In the genomic region with DNA sequence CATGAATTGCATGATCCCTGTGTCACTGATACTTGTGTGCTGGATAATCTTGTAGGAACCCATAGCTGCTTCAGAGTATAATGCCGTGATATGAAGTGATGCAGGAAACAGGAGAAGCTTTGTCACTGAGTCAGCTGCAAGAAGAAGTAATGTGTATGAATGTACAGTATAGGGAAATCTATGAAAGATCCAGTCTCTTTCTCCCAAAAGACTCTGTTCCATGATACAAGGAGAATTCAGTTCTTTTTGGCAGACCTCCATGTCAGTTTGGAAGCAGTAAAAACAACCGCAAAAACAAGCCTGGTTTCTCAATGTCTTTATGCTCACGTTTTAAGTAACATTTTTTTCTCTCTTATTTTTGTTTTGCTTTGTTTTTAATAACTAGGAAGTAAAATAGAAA, we compare ENCODE assay signal across 24 cellular contexts. TPM values are rescaled to one million over a fixed set of nuclear protein-coding genes. Genes with fewer than 3 reads are reported as not detected.
DNase-seq lines count a peak whose midpoint lies in the region; FAIRE-seq and TF ChIP-seq lines count a peak whose summit lies in the region.
"Had no signal": no experiment of that assay in that cellular context is flagged by ENCODE, and none has a peak within 500 bp of the region (broad histone marks: within the 10 kb centered on the region; RNA-seq: fewer than 3 reads in every experiment).

No MANE protein-coding gene starts in this region.

- no peaks in the 10 kb centered on the region for H3F3A ChIP-seq in neural cell (ENCODE audit: insufficient read depth, low read length, poor library complexity, severe bottlenecking)

- H2AFZ ChIP-seq in astrocyte (ENCODE audit: low read depth, low read length) (no peak overlapping the region), neural cell (ENCODE audit: low read depth, low read length) (no peak overlapping the region), hepatocyte (no peak overlapping the region)
- H2AFZ ChIP-seq: GM23248 had no signal

- no peak overlapping the region for H3K4me3 ChIP-seq in astrocyte (ENCODE audit: insufficient read depth, low read depth, low read length)
- no peak overlapping the region for H3K4me3 ChIP-seq in fibroblast of pulmonary artery (replicated peaks; ENCODE audit: low read depth, low read length)
- H3K4me3 ChIP-seq in neural cell (ENCODE audit: low read length) = no peak overlapping the region
- H3K4me3 ChIP-seq in hepatocyte = no peak overlapping the region
- H3K4me3 ChIP-seq: GM23248, K562, Peyer's patch had no signal

- H3K9ac ChIP-seq in astrocyte (ENCODE audit: low read length) (no peak overlapping the region), neural cell (ENCODE audit: low read length) (no peak overlapping the region)
- H3K9ac ChIP-seq: GM23248 had no signal

- no peaks in the 10 kb centered on the region for H3K79me2 ChIP-seq in astrocyte (ENCODE audit: insufficient read depth, low read length)
- H3K79me2 ChIP-seq in neural cell (replicated peaks; ENCODE audit: insufficient read depth, low read length) = no peaks in the 10 kb centered on the region
- H3K79me2 ChIP-seq in hepatocyte = no peaks in the 10 kb centered on the region

- H4K20me1 ChIP-seq in astrocyte (ENCODE audit: insufficient read depth, low read length) = no peaks in the 10 kb centered on the region
- no peaks in the 10 kb centered on the region for H4K20me1 ChIP-seq in neural cell (ENCODE audit: insufficient read depth)
- H4K20me1 ChIP-seq in hepatocyte (ENCODE audit: insufficient read depth, poor library complexity, severe bottlenecking) = no peaks in the 10 kb centered on the region

- TF ChIP-seq CTCF in astrocyte (IDR thresholded peaks at IDR 0.05; ENCODE audit: insufficient read depth, low read depth, low read length) (no peak), fibroblast of pulmonary artery (IDR thresholded peaks at IDR 0.05; ENCODE audit: low read length, missing control alignments) (no peak), neural cell (IDR thresholded peaks at IDR 0.05; ENCODE audit: poor library complexity, severe bottlenecking) (no peak), hepatocyte (IDR thresholded peaks at IDR 0.05; ENCODE audit: poor library complexity) (no peak)

- H3K27me3 Mint-ChIP-seq in astrocyte (ENCODE audit: low read depth, unreplicated experiment) = no peaks in the 10 kb centered on the region

- no peak overlapping the region for H3K4me3 Mint-ChIP-seq in astrocyte (ENCODE audit: unreplicated experiment)
- H3K4me3 Mint-ChIP-seq: H9, HFFc6 had no signal

- no peaks in the 10 kb centered on the region for H3K9me2 ChIP-seq in neural cell (ENCODE audit: insufficient read depth, low read length)
- H3K9me2 ChIP-seq in hepatocyte (replicated peaks; ENCODE audit: insufficient read depth) = no peaks in the 10 kb centered on the region

- H3K9me3 ChIP-seq in astrocyte (ENCODE audit: insufficient read depth, low read depth, low read length) = no peaks in the 10 kb centered on the region
- no peaks in the 10 kb centered on the region for H3K9me3 ChIP-seq in neural cell (ENCODE audit: low read length)
- H3K9me3 ChIP-seq in hepatocyte (ENCODE audit: low read depth) = no peaks in the 10 kb centered on the region
- H3K9me3 ChIP-seq: Peyer's patch had no signal

- FAIRE-seq in astrocyte (lab: Jason Lieb, UNC) = no peak
- FAIRE-seq: GM19239, HTR-8/SVneo, K562 had no signal

- H3K4me1 Mint-ChIP-seq in astrocyte (ENCODE audit: low read depth, unreplicated experiment) = no peaks in the 10 kb centered on the region

- H3K27ac Mint-ChIP-seq in astrocyte (ENCODE audit: unreplicated experiment) = no peak overlapping the region
- H3K27ac Mint-ChIP-seq: H9, HFFc6 had no signal

- no peak for TF ChIP-seq EP300 in neural cell (conservative IDR thresholded peaks at IDR 0.05; ENCODE audit: poor library complexity, severe bottlenecking)

- H3K27me3 ChIP-seq in astrocyte (ENCODE audit: insufficient read depth, low read length) (no peaks in the 10 kb centered on the region), neural cell (ENCODE audit: insufficient read depth, low read depth, low read length) (no peaks in the 10 kb centered on the region), hepatocyte (no peaks in the 10 kb centered on the region)
- H3K27me3 ChIP-seq: Peyer's patch had no signal

- DNase-seq in Ammon's horn (ENCODE audit: low spot score) (peak; percentile 16), astrocyte (ENCODE audit: low read depth) (peak; percentile 6), fibroblast of pulmonary artery (ENCODE audit: low read depth) (peak; percentile 6), KG1 (lab: John Stamatoyannopoulos, UW) (no peak), midbrain (lab: John Stamatoyannopoulos, UW) (no peak), hepatocyte (ENCODE audit: low spot score) (no peak), NCI-H2171 treated with DMSO at 0.1 percent for 48 hours (lab: John Stamatoyannopoulos, UW) (no peak)
- DNase-seq: 8988T, ACHN, DMS153, DND-41, GM23248, H9, HFFc6, NCI-H1930, NCI-H226, NCI-H510A, Peyer's patch had no signal

- H3K27ac ChIP-seq in astrocyte (ENCODE audit: low read depth, low read length) (no peak overlapping the region), neural cell (ENCODE audit: low read length) (peak overlapping the region; percentile 58), hepatocyte (no peak overlapping the region)
- H3K27ac ChIP-seq: GM23248, Peyer's patch had no signal

- H3K36me3 Mint-ChIP-seq in astrocyte (ENCODE audit: low read depth, unreplicated experiment) = no peaks in the 10 kb centered on the region

- WGBS in hepatocyte (ENCODE audit: low lambda C conversion rate, missing lambda C conversion rate) = 82% methylated on average over 3 of the region's 3 CpGs

- H3K9me3 Mint-ChIP-seq in astrocyte (ENCODE audit: unreplicated experiment) = no peaks in the 10 kb centered on the region
- H3K9me3 Mint-ChIP-seq: H9 had no signal

- no peak for TF ChIP-seq RAD21 in neural cell (conservative IDR thresholded peaks at IDR 0.05)

- H3K4me1 ChIP-seq in astrocyte (ENCODE audit: insufficient read depth, low read length) = no peaks in the 10 kb centered on the region
- no peaks in the 10 kb centered on the region for H3K4me1 ChIP-seq in hepatocyte (ENCODE audit: insufficient read depth)
- H3K4me1 ChIP-seq: Peyer's patch had no signal

- H3K4me2 ChIP-seq in astrocyte (ENCODE audit: low read length) = no peak overlapping the region
- no peak overlapping the region for H3K4me2 ChIP-seq in neural cell (ENCODE audit: low read length)
- no peak overlapping the region for H3K4me2 ChIP-seq in hepatocyte

- H3K36me3 ChIP-seq in astrocyte (ENCODE audit: insufficient read depth, low read length) (no peaks in the 10 kb centered on the region), neural cell (ENCODE audit: insufficient read depth, low read length) (no peaks in the 10 kb centered on the region), hepatocyte (replicated peaks; ENCODE audit: insufficient read depth, low read depth) (no peaks in the 10 kb centered on the region)
- H3K36me3 ChIP-seq: Peyer's patch had no signal

TF ChIP-seq in neural cell, 6 proteins besides CTCF, POLR2A, EP300 and RAD21:
- TF ChIP-seq, protein P1, sequence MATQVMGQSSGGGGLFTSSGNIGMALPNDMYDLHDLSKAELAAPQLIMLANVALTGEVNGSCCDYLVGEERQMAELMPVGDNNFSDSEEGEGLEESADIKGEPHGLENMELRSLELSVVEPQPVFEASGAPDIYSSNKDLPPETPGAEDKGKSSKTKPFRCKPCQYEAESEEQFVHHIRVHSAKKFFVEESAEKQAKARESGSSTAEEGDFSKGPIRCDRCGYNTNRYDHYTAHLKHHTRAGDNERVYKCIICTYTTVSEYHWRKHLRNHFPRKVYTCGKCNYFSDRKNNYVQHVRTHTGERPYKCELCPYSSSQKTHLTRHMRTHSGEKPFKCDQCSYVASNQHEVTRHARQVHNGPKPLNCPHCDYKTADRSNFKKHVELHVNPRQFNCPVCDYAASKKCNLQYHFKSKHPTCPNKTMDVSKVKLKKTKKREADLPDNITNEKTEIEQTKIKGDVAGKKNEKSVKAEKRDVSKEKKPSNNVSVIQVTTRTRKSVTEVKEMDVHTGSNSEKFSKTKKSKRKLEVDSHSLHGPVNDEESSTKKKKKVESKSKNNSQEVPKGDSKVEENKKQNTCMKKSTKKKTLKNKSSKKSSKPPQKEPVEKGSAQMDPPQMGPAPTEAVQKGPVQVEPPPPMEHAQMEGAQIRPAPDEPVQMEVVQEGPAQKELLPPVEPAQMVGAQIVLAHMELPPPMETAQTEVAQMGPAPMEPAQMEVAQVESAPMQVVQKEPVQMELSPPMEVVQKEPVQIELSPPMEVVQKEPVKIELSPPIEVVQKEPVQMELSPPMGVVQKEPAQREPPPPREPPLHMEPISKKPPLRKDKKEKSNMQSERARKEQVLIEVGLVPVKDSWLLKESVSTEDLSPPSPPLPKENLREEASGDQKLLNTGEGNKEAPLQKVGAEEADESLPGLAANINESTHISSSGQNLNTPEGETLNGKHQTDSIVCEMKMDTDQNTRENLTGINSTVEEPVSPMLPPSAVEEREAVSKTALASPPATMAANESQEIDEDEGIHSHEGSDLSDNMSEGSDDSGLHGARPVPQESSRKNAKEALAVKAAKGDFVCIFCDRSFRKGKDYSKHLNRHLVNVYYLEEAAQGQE (IDR thresholded peaks at IDR 0.05; ENCODE audit: borderline replicate concordance) = no peak
- TF ChIP-seq SMC3 (conservative IDR thresholded peaks at IDR 0.05; ENCODE audit: poor library complexity) (no peak), TAF1 (IDR thresholded peaks at IDR 0.05; ENCODE audit: low read depth) (no peak), MXI1 (conservative IDR thresholded peaks at IDR 0.05; ENCODE audit: poor library complexity, severe bottlenecking) (no peak), POLR2AphosphoS5 (IDR thresholded peaks at IDR 0.05) (no peak), EZH2 (IDR thresholded peaks at IDR 0.05; ENCODE audit: borderline replicate concordance, insufficient read depth, low read length, poor library complexity, severe bottlenecking) (no peak)
TF ChIP-seq in neural cell: peak in this region for 0.

RNA-seq across cellular contexts. Expression of a gene that starts 33.9 kb away (rescaled TPM):
- total RNA-seq in astrocyte (0.70 and 2.1 TPM in 2 replicates), hepatocyte (10.2 and 10.3 TPM in 2 replicates)
- polyA plus RNA-seq in neural cell (6.4 and 6.5 TPM in 2 replicates), hepatocyte (3.2 and 3.5 TPM in 2 replicates)
- 24.3 and 34.6 TPM in 2 replicates for polyA minus RNA-seq in neural cell
- total RNA-seq: GM23248, K562, LHCN-M2, MCF 10A had no signal
- polyA plus RNA-seq: GM23248, K562 had no signal

Comparison
In these comparisons a context has a peak if more than half of its experiments do, and no peak if none do; other contexts are left out.
1. DNase-seq: peak in Ammon's horn (single experiment), astrocyte (single experiment) and fibroblast of pulmonary artery (single experiment); none in KG1 (single experiment), midbrain (single experiment), hepatocyte (single experiment) and NCI-H2171 treated with DMSO at 0.1 percent for 48 hours (single experiment).